ENCODE assay signal across 22 cellular contexts in genomic region chr10:126536148-126536547, GRCh38.
DNase-seq lines count a peak whose midpoint lies in the region; ATAC-seq, FAIRE-seq and TF ChIP-seq lines count a peak whose summit lies in the region.
"Had no signal": no experiment of that assay in that cellular context is flagged by ENCODE, and none has a peak within 500 bp of the region (broad histone marks: within the 10 kb centered on the region; RNA-seq: fewer than 3 reads in every experiment).

No MANE protein-coding gene starts in this region.

- H3K79me2 ChIP-seq in K562 (ENCODE audit: control insufficient read depth, insufficient read depth, low read length): no peaks in the 10 kb centered on the region

- ATAC-seq in K562 (no peak), GM18870 (IDR thresholded peaks at IDR 0.05; ENCODE audit: unreplicated experiment) (no peak)
- no peak for ATAC-seq in activated T-cell treated with anti-CD3 and anti-CD28 coated beads, Interleukin-2, amount 50 U/mL, for 72 hours (replicated peaks in 1 of 2)
- ATAC-seq: activated CD4-positive, alpha-beta T cell treated with anti-CD3 and anti-CD28 coated beads for 36 hours; gastroesophageal sphincter had no signal

- intact Hi-C loops in K562 (cut with micrococcal nuclease): no loop called here

- H3K4me2 ChIP-seq in K562 (ENCODE audit: insufficient read depth, low read length): no peak overlapping the region
- H3K4me2 ChIP-seq: BLaER1, PC-9 had no signal

- H3K27ac ChIP-seq in K562 (ENCODE audit: extremely low read depth, low read depth, low read length): no peak overlapping the region
- H3K27ac ChIP-seq: BLaER1, gastroesophageal sphincter, PC-9, skin epidermis, suprapubic skin had no signal

- no peak overlapping the region for H3K4me3 ChIP-seq in K562
- H3K4me3 ChIP-seq: BLaER1, gastroesophageal sphincter, PC-9, skin epidermis, suprapubic skin had no signal

- peaks cover 48% of the 10 kb centered on the region for H3K27me3 Mint-ChIP-seq in progenitor cell of endocrine pancreas
- H3K27me3 Mint-ChIP-seq in activated T-cell treated with anti-CD3 and anti-CD28 coated beads, Interleukin-2, amount 50 U/mL, for 72 hours (ENCODE audit: low read depth): no peaks in the 10 kb centered on the region

- no peaks in the 10 kb centered on the region for H3K4me1 ChIP-seq in K562 (replicated peaks in 1 of 2; ENCODE audit: control insufficient read depth in 2 of 2, insufficient read depth in 2 of 2, low read length in 2 of 2)
- H3K4me1 ChIP-seq: BLaER1, gastroesophageal sphincter, suprapubic skin had no signal

- no peak for TF ChIP-seq CTCF in K562 (IDR thresholded peaks at IDR 0.05 in 2 of 3, conservative IDR thresholded peaks at IDR 0.05 in 1 of 3; ENCODE audit: insufficient read depth in 2 of 3, low read depth in 1 of 3, low read length in 3 of 3)
- no peak for TF ChIP-seq CTCF in progenitor cell of endocrine pancreas (IDR thresholded peaks at IDR 0.05; ENCODE audit: unreplicated experiment)

- H3K9me1 ChIP-seq in K562 (ENCODE audit: control insufficient read depth, insufficient read depth, low read length): no peaks in the 10 kb centered on the region

- no peak for FAIRE-seq in K562 (lab: Jason Lieb, UNC)
- FAIRE-seq: D721Med, GM12891 had no signal

- H3K27me3 ChIP-seq in K562 (ENCODE audit: control insufficient read depth in 2 of 2, insufficient read depth in 2 of 2, low read length in 2 of 2): no peaks in the 10 kb centered on the region
- H3K27me3 ChIP-seq: BLaER1, suprapubic skin had no signal

- no peaks in the 10 kb centered on the region for H3K36me3 ChIP-seq in K562 (ENCODE audit: control insufficient read depth, insufficient read depth, low read length)
- H3K36me3 ChIP-seq: BLaER1, gastroesophageal sphincter, suprapubic skin had no signal

- no peak overlapping the region for H3K9ac ChIP-seq in K562 (ENCODE audit: insufficient read depth in 1 of 2, low read depth in 2 of 2, low read length in 2 of 2)
- H3K9ac ChIP-seq: BLaER1 had no signal

- H4K20me1 ChIP-seq in K562 (replicated peaks; ENCODE audit: control insufficient read depth, insufficient read depth, low read length): no peaks in the 10 kb centered on the region
- H4K20me1 ChIP-seq: BLaER1 had no signal

- WGBS in K562 (ENCODE audit: insufficient coverage, low coverage, missing lambda C conversion rate): 2% methylated on average over 8 of the region's 10 CpGs

- no peak overlapping the region for H3K4me3 Mint-ChIP-seq in progenitor cell of endocrine pancreas (ENCODE audit: low read depth)
- H3K4me3 Mint-ChIP-seq in activated T-cell treated with anti-CD3 and anti-CD28 coated beads, Interleukin-2, amount 50 U/mL, for 72 hours: no peak overlapping the region
- H3K4me3 Mint-ChIP-seq: activated CD4-positive, alpha-beta T cell treated with anti-CD3 and anti-CD28 coated beads for 36 hours had no signal

- in situ Hi-C loops in K562 (cut with MboI): no loop called here

- no peaks in the 10 kb centered on the region for H3K4me1 Mint-ChIP-seq in progenitor cell of endocrine pancreas (ENCODE audit: low read depth)
- no peaks in the 10 kb centered on the region for H3K4me1 Mint-ChIP-seq in activated T-cell treated with anti-CD3 and anti-CD28 coated beads, Interleukin-2, amount 50 U/mL, for 72 hours (ENCODE audit: low read depth)
- H3K4me1 Mint-ChIP-seq: activated CD4-positive, alpha-beta T cell treated with anti-CD3 and anti-CD28 coated beads for 36 hours had no signal

- H3K9me3 ChIP-seq in K562 (replicated peaks; ENCODE audit: control insufficient read depth, insufficient read depth, low read depth, low read length): no peaks in the 10 kb centered on the region
- H3K9me3 ChIP-seq: BLaER1, gastroesophageal sphincter, suprapubic skin had no signal

- no peaks in the 10 kb centered on the region for H3K36me3 Mint-ChIP-seq in progenitor cell of endocrine pancreas (ENCODE audit: insufficient read depth)
- H3K36me3 Mint-ChIP-seq in activated T-cell treated with anti-CD3 and anti-CD28 coated beads, Interleukin-2, amount 50 U/mL, for 72 hours (ENCODE audit: insufficient read depth in 2 of 2): no peaks in the 10 kb centered on the region

- CTCF ChIA-PET in K562 (lab: Yijun Ruan, JAX; ENCODE audit: low intra/inter-chr PET ratio): no interaction called here

- H3K9me3 Mint-ChIP-seq in progenitor cell of endocrine pancreas (ENCODE audit: low read depth): no peaks in the 10 kb centered on the region
- peaks cover 0 to 1% of the 10 kb centered on the region in 2 donors for H3K9me3 Mint-ChIP-seq in activated T-cell treated with anti-CD3 and anti-CD28 coated beads, Interleukin-2, amount 50 U/mL, for 72 hours

- H3K27ac Mint-ChIP-seq in progenitor cell of endocrine pancreas: no peak overlapping the region
- no peak overlapping the region for H3K27ac Mint-ChIP-seq in activated T-cell treated with anti-CD3 and anti-CD28 coated beads, Interleukin-2, amount 50 U/mL, for 72 hours
- H3K27ac Mint-ChIP-seq: activated CD4-positive, alpha-beta T cell treated with anti-CD3 and anti-CD28 coated beads for 36 hours had no signal

- no peak overlapping the region for H2AFZ ChIP-seq in K562 (ENCODE audit: low read depth, low read length)
- H2AFZ ChIP-seq: PC-9 had no signal

- POLR2A ChIA-PET in K562 (lab: Yijun Ruan, JAX): interaction anchor here (0.6 kb wide), 1 partner anchor 43 kb away, joined by 3 read pairs; no protein-coding TSS in a partner anchor

- TF ChIP-seq EP300 in K562 (IDR thresholded peaks at IDR 0.05; ENCODE audit: low read length): no peak

- DNase-seq in GM03348 (ENCODE audit: low spot score) (peak; percentile 52), K562 (ENCODE audit: extremely low read depth in 1 of 4, low spot score in 3 of 4) (peak in 1 of 4 experiments; percentile 1), hepatic stellate cell (ENCODE audit: low spot score) (peak; percentile 19), progenitor cell of endocrine pancreas (ENCODE audit: low spot score, unreplicated experiment) (peak; percentile 16), middle frontal gyrus (ENCODE audit: extremely low spot score, low spot score) (no peak), HuH-7 (ENCODE audit: low spot score) (no peak)
- no peak for DNase-seq in activated T-cell treated with anti-CD3 and anti-CD28 coated beads, Interleukin-2, amount 50 U/mL, for 72 hours
- DNase-seq: activated CD4-positive, alpha-beta T cell treated with anti-CD3 and anti-CD28 coated beads for 36 hours; activated CD8-positive, alpha-beta memory T cell treated with anti-CD3 and anti-CD28 coated beads, Interleukin-2, amount 50 U/mL, for 4 hours; GF-D8; HCEC 1CT; NCI-H1105 treated with DMSO at 0.1 percent for 48 hours; NCI-H2107; PC-9; stimulated activated CD4-positive, alpha-beta T cell treated with anti-CD3 and anti-CD28 coated beads, Interleukin-4, amount 100 ng/mL, for 4 hours had no signal

- BruUV-seq in K562 (replicated peaks; lab: Mats Ljungman, UMichigan): no TSS peak

- no peak for TF ChIP-seq RAD21 in K562 (CRISPR knock-in tag; conservative IDR thresholded peaks at IDR 0.05 in 1 of 2, IDR thresholded peaks at IDR 0.05 in 1 of 2)

- no peak for TF ChIP-seq POLR2A in K562 (conservative IDR thresholded peaks at IDR 0.05)

TF ChIP-seq in K562, 482 proteins besides CTCF, POLR2A, EP300 and RAD21 (continues in another document):
- TF ChIP-seq E2F1 (CRISPR knock-in tag; IDR thresholded peaks at IDR 0.05) (no peak), ZNF316 (IDR thresholded peaks at IDR 0.05) (peak; percentile 16; the same call in 1 of the 2 replicates), ZNF609 (CRISPR knock-in tag; IDR thresholded peaks at IDR 0.05; ENCODE audit: borderline replicate concordance) (no peak), MAFG (tag; conservative IDR thresholded peaks at IDR 0.05) (0 out of 2 replicates have a peak, but pooled peaks have one; percentile 9), NFYB (IDR thresholded peaks at IDR 0.05; ENCODE audit: extremely low read depth, insufficient read length) (no peak)

Comparison
In these comparisons a context has a peak if more than half of its experiments do, and no peak if none do; other contexts are left out.
1. DNase-seq: peak in GM03348 (single experiment), hepatic stellate cell (single experiment) and progenitor cell of endocrine pancreas (single experiment); none in activated T-cell treated with anti-CD3 and anti-CD28 coated beads, Interleukin-2, amount 50 U/mL, for 72 hours (0 of 2), middle frontal gyrus (single experiment) and HuH-7 (single experiment).